Comparison of ENCODE assay signal across 1 cellular context in the genomic region with DNA sequence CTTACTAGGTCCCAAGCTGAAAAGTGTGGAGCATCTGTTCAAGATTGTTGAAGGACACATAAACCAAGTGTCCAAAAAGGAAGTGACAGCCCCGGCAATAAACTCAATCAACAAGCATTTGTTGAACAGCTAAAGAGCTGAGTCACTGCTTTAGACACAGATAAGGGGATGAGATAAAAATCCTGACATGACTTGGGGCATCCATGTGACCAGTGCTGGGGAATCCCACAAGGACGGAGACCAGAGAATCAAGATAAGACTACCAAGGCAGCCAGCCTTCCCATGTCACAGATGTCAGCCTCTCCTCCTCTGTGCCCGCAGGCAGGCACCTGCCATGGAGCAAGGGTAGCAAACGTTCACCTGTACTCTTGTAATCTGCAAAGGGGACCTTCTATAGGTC.
TF ChIP-seq lines count a peak whose summit lies in the region.

No MANE protein-coding gene starts in this region.

TF ChIP-seq in K562, 482 proteins besides CTCF, POLR2A, EP300 and RAD21 (continued from another document and continues in another):
- TF ChIP-seq, protein P1, sequence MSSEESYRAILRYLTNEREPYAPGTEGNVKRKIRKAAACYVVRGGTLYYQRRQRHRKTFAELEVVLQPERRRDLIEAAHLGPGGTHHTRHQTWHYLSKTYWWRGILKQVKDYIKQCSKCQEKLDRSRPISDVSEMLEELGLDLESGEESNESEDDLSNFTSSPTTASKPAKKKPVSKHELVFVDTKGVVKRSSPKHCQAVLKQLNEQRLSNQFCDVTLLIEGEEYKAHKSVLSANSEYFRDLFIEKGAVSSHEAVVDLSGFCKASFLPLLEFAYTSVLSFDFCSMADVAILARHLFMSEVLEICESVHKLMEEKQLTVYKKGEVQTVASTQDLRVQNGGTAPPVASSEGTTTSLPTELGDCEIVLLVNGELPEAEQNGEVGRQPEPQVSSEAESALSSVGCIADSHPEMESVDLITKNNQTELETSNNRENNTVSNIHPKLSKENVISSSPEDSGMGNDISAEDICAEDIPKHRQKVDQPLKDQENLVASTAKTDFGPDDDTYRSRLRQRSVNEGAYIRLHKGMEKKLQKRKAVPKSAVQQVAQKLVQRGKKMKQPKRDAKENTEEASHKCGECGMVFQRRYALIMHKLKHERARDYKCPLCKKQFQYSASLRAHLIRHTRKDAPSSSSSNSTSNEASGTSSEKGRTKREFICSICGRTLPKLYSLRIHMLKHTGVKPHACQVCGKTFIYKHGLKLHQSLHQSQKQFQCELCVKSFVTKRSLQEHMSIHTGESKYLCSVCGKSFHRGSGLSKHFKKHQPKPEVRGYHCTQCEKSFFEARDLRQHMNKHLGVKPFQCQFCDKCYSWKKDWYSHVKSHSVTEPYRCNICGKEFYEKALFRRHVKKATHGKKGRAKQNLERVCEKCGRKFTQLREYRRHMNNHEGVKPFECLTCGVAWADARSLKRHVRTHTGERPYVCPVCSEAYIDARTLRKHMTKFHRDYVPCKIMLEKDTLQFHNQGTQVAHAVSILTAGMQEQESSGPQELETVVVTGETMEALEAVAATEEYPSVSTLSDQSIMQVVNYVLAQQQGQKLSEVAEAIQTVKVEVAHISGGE (CRISPR knock-in tag; IDR thresholded peaks at IDR 0.05): no peak
- TF ChIP-seq ZBTB8A (IDR thresholded peaks at IDR 0.05; ENCODE audit: partially characterized antibody): no peak
- TF ChIP-seq, protein P2, sequence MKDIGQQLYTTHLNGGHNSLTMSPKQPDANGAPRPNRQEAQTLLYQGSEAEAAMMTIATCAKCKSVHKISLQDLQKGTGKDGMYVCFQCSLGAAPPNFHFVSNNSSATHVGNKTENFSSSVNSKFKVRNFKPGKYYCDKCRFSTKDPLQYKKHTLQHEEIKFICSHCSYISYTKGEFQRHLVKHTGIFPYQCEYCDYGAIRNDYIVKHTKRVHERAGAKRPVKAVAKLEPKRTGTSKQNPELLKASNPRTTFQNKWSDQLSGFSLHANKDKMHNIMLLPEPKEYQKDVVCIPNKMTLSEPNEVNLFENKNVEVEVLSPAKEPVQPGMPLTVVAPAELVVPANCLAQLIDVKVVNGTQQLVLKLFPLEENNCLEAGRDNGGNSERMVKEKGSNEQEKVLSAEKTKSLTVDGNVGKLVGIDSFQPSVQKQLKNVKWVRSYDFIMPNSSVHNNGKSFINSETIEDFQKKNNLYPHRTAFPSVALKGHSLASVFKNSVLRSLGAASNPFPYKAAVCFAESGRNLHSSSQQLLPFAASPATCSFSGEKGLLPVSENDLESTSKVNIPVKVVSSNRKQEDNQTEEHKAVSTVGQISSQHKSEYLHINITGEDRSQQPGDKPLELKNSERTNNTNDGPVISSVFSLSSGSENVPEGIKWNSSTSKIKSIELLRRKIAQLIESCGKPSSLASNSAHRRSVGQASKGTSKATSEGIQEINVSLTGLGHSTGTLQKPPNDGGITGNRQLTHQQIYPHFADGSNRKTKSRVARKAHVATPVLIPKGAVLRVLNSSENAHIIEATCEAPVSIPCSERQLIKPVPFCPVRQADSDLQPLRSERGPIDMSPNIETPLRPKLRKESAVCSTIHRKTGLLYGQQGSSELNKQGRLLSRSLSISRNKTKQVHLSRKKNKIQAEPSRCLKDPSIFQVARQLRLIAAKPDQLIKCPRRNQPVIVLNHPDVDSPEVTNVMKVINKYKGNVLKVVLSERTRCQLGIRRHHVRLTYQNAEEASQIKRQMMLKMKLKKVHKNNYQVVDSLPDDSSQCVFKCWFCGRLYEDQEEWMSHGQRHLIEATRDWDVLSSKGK (CRISPR knock-in tag; IDR thresholded peaks at IDR 0.05): no peak
- no peak for TF ChIP-seq ILF3 (IDR thresholded peaks at IDR 0.05; ENCODE audit: borderline replicate concordance)
- TF ChIP-seq SMARCA4 (IDR thresholded peaks at IDR 0.05): peak; percentile 81; the same call in 1 of the 2 replicates
- no peak for TF ChIP-seq RFX1 (IDR thresholded peaks at IDR 0.05)
- TF ChIP-seq PKNOX1 (IDR thresholded peaks at IDR 0.05): peak; percentile 78; the same call in 1 of the 2 replicates
- TF ChIP-seq SP1 (CRISPR knock-in tag; IDR thresholded peaks at IDR 0.05): 0 out of 2 replicates have a peak, but pooled peaks have one; percentile 12
- no peak for TF ChIP-seq MXD1 (CRISPR knock-in tag; IDR thresholded peaks at IDR 0.05; ENCODE audit: borderline replicate concordance, poor library complexity, severe bottlenecking)
- TF ChIP-seq ZNF695 (CRISPR knock-in tag; IDR thresholded peaks at IDR 0.05): no peak
- no peak for TF ChIP-seq EHMT2 (IDR thresholded peaks at IDR 0.05)
- peak; percentile 69; the same call in 1 of the 2 replicates for TF ChIP-seq HEY1 (CRISPR knock-in tag; IDR thresholded peaks at IDR 0.05; ENCODE audit: borderline replicate concordance)
- TF ChIP-seq, protein P3, sequence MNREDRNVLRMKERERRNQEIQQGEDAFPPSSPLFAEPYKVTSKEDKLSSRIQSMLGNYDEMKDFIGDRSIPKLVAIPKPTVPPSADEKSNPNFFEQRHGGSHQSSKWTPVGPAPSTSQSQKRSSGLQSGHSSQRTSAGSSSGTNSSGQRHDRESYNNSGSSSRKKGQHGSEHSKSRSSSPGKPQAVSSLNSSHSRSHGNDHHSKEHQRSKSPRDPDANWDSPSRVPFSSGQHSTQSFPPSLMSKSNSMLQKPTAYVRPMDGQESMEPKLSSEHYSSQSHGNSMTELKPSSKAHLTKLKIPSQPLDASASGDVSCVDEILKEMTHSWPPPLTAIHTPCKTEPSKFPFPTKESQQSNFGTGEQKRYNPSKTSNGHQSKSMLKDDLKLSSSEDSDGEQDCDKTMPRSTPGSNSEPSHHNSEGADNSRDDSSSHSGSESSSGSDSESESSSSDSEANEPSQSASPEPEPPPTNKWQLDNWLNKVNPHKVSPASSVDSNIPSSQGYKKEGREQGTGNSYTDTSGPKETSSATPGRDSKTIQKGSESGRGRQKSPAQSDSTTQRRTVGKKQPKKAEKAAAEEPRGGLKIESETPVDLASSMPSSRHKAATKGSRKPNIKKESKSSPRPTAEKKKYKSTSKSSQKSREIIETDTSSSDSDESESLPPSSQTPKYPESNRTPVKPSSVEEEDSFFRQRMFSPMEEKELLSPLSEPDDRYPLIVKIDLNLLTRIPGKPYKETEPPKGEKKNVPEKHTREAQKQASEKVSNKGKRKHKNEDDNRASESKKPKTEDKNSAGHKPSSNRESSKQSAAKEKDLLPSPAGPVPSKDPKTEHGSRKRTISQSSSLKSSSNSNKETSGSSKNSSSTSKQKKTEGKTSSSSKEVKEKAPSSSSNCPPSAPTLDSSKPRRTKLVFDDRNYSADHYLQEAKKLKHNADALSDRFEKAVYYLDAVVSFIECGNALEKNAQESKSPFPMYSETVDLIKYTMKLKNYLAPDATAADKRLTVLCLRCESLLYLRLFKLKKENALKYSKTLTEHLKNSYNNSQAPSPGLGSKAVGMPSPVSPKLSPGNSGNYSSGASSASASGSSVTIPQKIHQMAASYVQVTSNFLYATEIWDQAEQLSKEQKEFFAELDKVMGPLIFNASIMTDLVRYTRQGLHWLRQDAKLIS (CRISPR knock-in tag; IDR thresholded peaks at IDR 0.05): no peak
- TF ChIP-seq DACH1 (IDR thresholded peaks at IDR 0.05; ENCODE audit: partially characterized antibody): no peak
- TF ChIP-seq, protein P4, sequence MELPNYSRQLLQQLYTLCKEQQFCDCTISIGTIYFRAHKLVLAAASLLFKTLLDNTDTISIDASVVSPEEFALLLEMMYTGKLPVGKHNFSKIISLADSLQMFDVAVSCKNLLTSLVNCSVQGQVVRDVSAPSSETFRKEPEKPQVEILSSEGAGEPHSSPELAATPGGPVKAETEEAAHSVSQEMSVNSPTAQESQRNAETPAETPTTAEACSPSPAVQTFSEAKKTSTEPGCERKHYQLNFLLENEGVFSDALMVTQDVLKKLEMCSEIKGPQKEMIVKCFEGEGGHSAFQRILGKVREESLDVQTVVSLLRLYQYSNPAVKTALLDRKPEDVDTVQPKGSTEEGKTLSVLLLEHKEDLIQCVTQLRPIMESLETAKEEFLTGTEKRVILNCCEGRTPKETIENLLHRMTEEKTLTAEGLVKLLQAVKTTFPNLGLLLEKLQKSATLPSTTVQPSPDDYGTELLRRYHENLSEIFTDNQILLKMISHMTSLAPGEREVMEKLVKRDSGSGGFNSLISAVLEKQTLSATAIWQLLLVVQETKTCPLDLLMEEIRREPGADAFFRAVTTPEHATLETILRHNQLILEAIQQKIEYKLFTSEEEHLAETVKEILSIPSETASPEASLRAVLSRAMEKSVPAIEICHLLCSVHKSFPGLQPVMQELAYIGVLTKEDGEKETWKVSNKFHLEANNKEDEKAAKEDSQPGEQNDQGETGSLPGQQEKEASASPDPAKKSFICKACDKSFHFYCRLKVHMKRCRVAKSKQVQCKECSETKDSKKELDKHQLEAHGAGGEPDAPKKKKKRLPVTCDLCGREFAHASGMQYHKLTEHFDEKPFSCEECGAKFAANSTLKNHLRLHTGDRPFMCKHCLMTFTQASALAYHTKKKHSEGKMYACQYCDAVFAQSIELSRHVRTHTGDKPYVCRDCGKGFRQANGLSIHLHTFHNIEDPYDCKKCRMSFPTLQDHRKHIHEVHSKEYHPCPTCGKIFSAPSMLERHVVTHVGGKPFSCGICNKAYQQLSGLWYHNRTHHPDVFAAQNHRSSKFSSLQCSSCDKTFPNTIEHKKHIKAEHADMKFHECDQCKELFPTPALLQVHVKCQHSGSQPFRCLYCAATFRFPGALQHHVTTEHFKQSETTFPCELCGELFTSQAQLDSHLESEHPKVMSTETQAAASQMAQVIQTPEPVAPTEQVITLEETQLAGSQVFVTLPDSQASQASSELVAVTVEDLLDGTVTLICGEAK (IDR thresholded peaks at IDR 0.05): no peak
- TF ChIP-seq, protein P4 (CRISPR knock-in tag; IDR thresholded peaks at IDR 0.05): no peak
- no peak for TF ChIP-seq ZZZ3 (IDR thresholded peaks at IDR 0.05)
- TF ChIP-seq HDAC8 (tag; IDR thresholded peaks at IDR 0.05): no peak
- no peak for TF ChIP-seq KLF1 (tag; IDR thresholded peaks at IDR 0.05)
- TF ChIP-seq ZKSCAN8 (CRISPR knock-in tag; IDR thresholded peaks at IDR 0.05): 0 out of 2 replicates have a peak, but pooled peaks have one; percentile 37
- TF ChIP-seq ZNF444 (CRISPR knock-in tag; IDR thresholded peaks at IDR 0.05): no peak
- TF ChIP-seq, protein P5, sequence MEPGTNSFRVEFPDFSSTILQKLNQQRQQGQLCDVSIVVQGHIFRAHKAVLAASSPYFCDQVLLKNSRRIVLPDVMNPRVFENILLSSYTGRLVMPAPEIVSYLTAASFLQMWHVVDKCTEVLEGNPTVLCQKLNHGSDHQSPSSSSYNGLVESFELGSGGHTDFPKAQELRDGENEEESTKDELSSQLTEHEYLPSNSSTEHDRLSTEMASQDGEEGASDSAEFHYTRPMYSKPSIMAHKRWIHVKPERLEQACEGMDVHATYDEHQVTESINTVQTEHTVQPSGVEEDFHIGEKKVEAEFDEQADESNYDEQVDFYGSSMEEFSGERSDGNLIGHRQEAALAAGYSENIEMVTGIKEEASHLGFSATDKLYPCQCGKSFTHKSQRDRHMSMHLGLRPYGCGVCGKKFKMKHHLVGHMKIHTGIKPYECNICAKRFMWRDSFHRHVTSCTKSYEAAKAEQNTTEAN (CRISPR knock-in tag; IDR thresholded peaks at IDR 0.05): no peak
- TF ChIP-seq ZNF24 (IDR thresholded peaks at IDR 0.05): no peak
- TF ChIP-seq, protein P6, sequence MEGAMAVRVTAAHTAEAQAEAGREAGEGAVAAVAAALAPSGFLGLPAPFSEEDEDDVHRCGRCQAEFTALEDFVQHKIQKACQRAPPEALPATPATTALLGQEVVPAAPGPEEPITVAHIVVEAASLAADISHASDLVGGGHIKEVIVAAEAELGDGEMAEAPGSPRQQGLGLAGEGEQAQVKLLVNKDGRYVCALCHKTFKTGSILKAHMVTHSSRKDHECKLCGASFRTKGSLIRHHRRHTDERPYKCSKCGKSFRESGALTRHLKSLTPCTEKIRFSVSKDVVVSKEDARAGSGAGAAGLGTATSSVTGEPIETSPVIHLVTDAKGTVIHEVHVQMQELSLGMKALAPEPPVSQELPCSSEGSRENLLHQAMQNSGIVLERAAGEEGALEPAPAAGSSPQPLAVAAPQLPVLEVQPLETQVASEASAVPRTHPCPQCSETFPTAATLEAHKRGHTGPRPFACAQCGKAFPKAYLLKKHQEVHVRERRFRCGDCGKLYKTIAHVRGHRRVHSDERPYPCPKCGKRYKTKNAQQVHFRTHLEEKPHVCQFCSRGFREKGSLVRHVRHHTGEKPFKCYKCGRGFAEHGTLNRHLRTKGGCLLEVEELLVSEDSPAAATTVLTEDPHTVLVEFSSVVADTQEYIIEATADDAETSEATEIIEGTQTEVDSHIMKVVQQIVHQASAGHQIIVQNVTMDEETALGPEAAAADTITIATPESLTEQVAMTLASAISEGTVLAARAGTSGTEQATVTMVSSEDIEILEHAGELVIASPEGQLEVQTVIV (CRISPR knock-in tag; IDR thresholded peaks at IDR 0.05; ENCODE audit: borderline replicate concordance): no peak
- TF ChIP-seq ZNF668 (CRISPR knock-in tag; IDR thresholded peaks at IDR 0.05): no peak
